13 cellular contexts compared by ENCODE assay signal in the genomic region with DNA sequence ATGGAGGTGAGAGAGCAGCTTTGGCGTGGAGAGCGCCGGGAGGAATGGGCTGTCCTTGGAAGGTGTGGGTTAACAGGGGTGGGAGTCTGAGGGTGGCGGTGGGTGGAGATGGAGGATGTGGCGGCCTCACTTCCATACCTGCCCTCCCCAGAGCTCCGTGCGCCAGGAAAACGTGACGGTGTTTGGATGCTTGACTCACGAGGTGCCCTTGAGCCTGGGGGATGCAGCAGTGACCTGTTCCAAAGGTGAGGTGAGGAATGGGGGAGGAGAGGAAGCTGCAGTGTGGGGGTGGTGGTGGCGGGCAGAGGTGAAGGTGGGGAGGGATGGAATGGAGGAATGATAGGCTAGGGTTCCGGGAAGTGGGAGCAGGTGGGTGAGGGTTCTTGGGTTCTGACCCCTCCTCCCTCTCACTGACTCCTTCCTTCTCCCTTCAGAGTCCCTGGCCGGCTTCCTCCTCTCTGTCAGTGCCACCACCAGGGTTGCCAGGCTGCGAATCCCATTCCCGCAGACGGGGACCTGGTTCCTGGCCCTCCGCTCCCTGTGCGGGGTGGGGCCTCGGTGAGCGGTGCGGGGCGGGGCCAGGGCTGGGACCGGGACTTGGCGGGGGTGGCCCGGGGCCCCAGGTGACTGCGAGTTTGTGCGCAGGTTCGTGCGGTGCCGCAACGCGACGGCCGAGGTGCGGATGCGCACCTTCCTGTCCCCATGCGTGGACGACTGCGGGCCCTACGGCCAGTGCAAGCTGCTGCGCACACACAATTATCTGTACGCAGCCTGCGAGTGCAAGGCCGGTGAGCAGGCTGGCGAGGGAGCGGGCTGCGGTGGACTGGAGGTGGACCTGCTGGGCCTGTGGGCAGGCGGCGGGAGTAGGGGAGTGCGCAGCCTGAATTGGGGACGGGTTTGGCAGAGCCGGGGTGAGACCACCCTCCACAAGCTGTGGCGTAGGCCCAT. TPM values are rescaled to one million over a fixed set of nuclear protein-coding genes. Genes with fewer than 3 reads are reported as not detected.
DNase-seq lines count a peak whose midpoint lies in the region; ATAC-seq and TF ChIP-seq lines count a peak whose summit lies in the region.
"Had no signal": no experiment of that assay in that cellular context is flagged by ENCODE, and none has a peak within 500 bp of the region (broad histone marks: within the 10 kb centered on the region; RNA-seq: fewer than 3 reads in every experiment).

No MANE protein-coding gene starts in this region.

- peaks cover 13 to 34% (median 22%) of the 10 kb centered on the region in 4 donors for H3K4me1 Mint-ChIP-seq in CD4-positive, alpha-beta memory T cell
- H3K4me1 Mint-ChIP-seq in activated B cell treated with CpG ODN at 0.5 μM for 24 hours: peaks cover 72% of the 10 kb centered on the region
- peaks cover 7% of the 10 kb centered on the region for H3K4me1 Mint-ChIP-seq in Caco-2 (ENCODE audit: low read depth, unreplicated experiment)

- no peak overlapping the region for H3K4me3 ChIP-seq in CD4-positive, alpha-beta memory T cell (ENCODE audit: low read length in 2 of 2)
- H3K4me3 ChIP-seq in iPS-11a (ENCODE audit: low read depth, low read length): peak overlapping the region; percentile 70
- H3K4me3 ChIP-seq in trophoblast cell (ENCODE audit: low read depth, low read length): peak overlapping the region; percentile 32
- H3K4me3 ChIP-seq in Caco-2 (ENCODE audit: low read depth, low read length): no peak overlapping the region

- H2BK12ac ChIP-seq in trophoblast cell (ENCODE audit: low read length): no peak overlapping the region

- H2AK5ac ChIP-seq in trophoblast cell (ENCODE audit: low read length): no peak overlapping the region

- peaks cover 21% of the 10 kb centered on the region for H3K4me1 ChIP-seq in CD4-positive, alpha-beta memory T cell (ENCODE audit: insufficient read depth, low read length)
- H3K4me1 ChIP-seq in trophoblast cell (ENCODE audit: control insufficient read depth in 1 of 2, insufficient read depth in 2 of 2, low read length in 2 of 2) (peaks cover 4 to 10% of the 10 kb centered on the region in 2 experiments), Caco-2 (peaks cover 4% of the 10 kb centered on the region; the same call in 1 of the 2 replicates)

- no CpG with 5 or more reads among the region's 53 CpGs for WGBS in trophoblast cell (ENCODE audit: extremely low coverage, insufficient coverage, insufficient read length)

- H3K4me3 Mint-ChIP-seq in CD4-positive, alpha-beta memory T cell: peak overlapping the region in 6 of 8 donors; percentile 19 to 51 (median 30)
- H3K4me3 Mint-ChIP-seq in activated B cell treated with CpG ODN at 0.5 μM for 24 hours (peak overlapping the region; percentile 46), Caco-2 (ENCODE audit: unreplicated experiment) (no peak overlapping the region)

- no peak overlapping the region for H4K12ac ChIP-seq in trophoblast cell (ENCODE audit: low read depth, low read length)

- no peak overlapping the region for H2AFZ ChIP-seq in trophoblast cell (ENCODE audit: insufficient read depth, low read length, poor library complexity)

- H2BK5ac ChIP-seq in trophoblast cell (ENCODE audit: low read depth, low read length, poor library complexity): no peak overlapping the region

- no peak overlapping the region for H2BK120ac ChIP-seq in trophoblast cell (ENCODE audit: insufficient read depth, low read length, poor library complexity)

- H4K91ac ChIP-seq in trophoblast cell (ENCODE audit: low read depth, low read length): no peak overlapping the region

- H4K8ac ChIP-seq in trophoblast cell (ENCODE audit: low read depth, low read length): no peak overlapping the region

- TF ChIP-seq CTCF in activated B cell treated with CpG ODN at 0.5 μM for 24 hours (IDR thresholded peaks at IDR 0.05) (no peak), Caco-2 (IDR thresholded peaks at IDR 0.05; ENCODE audit: insufficient read depth in 1 of 2, low read depth in 1 of 2, low read length in 1 of 2, severe bottlenecking in 1 of 2, unreplicated experiment in 1 of 2) (no peak), GM10266 (IDR thresholded peaks at IDR 0.05; ENCODE audit: control insufficient read depth, insufficient read depth, low read depth, missing control alignments) (no peak)

- H3K4ac ChIP-seq in trophoblast cell (ENCODE audit: low read depth, low read length): no peak overlapping the region

- ATAC-seq in activated B cell treated with CpG ODN at 0.5 μM for 24 hours (ENCODE audit: low read depth): no peak

- H3K27ac Mint-ChIP-seq in CD4-positive, alpha-beta memory T cell: peak overlapping the region; percentile 26 to 90 (median 76)
- H3K27ac Mint-ChIP-seq in activated B cell treated with CpG ODN at 0.5 μM for 24 hours: peak overlapping the region; percentile 28
- H3K27ac Mint-ChIP-seq in Caco-2 (ENCODE audit: unreplicated experiment): no peak overlapping the region

- H3K27me3 ChIP-seq in CD4-positive, alpha-beta memory T cell (ENCODE audit: insufficient read depth, low read length): no peaks in the 10 kb centered on the region
- H3K27me3 ChIP-seq in trophoblast cell (ENCODE audit: insufficient read depth, low read length): peaks cover 3% of the 10 kb centered on the region
- no peaks in the 10 kb centered on the region for H3K27me3 ChIP-seq in Caco-2 (replicated peaks; ENCODE audit: control insufficient read depth, insufficient read depth, low read length)

- no peaks in the 10 kb centered on the region for H3K79me2 ChIP-seq in trophoblast cell (ENCODE audit: control insufficient read depth, insufficient read depth, low read length, poor library complexity)

- H3K23ac ChIP-seq in trophoblast cell (ENCODE audit: low read length): no peak overlapping the region

- H3K36me3 ChIP-seq in CD4-positive, alpha-beta memory T cell (ENCODE audit: insufficient read depth, low read length): no peaks in the 10 kb centered on the region
- peaks cover 0 to 5% of the 10 kb centered on the region in 2 experiments for H3K36me3 ChIP-seq in trophoblast cell (ENCODE audit: control insufficient read depth in 1 of 2, insufficient read depth in 2 of 2, low read length in 2 of 2)
- H3K36me3 ChIP-seq in Caco-2 (ENCODE audit: control insufficient read depth, insufficient read depth, low read length): no peaks in the 10 kb centered on the region

- no peaks in the 10 kb centered on the region for H3K9me3 ChIP-seq in CD4-positive, alpha-beta memory T cell (ENCODE audit: control insufficient read depth in 1 of 2, low read length in 2 of 2)
- H3K9me3 ChIP-seq in trophoblast cell (ENCODE audit: insufficient read depth, low read depth, low read length) (peaks cover 2% of the 10 kb centered on the region), Caco-2 (no peaks in the 10 kb centered on the region)

- no peak overlapping the region for H3K18ac ChIP-seq in trophoblast cell (ENCODE audit: low read length)

- peaks cover 1 to 11% of the 10 kb centered on the region in 2 donors for H3K36me3 Mint-ChIP-seq in CD4-positive, alpha-beta memory T cell
- H3K36me3 Mint-ChIP-seq in activated B cell treated with CpG ODN at 0.5 μM for 24 hours (ENCODE audit: low read depth) (no peaks in the 10 kb centered on the region), Caco-2 (ENCODE audit: insufficient read depth, unreplicated experiment) (no peaks in the 10 kb centered on the region)

- POLR2A ChIA-PET in CD4-positive, alpha-beta memory T cell (lab: Charles Lee; ENCODE audit: partially characterized antibody): interaction anchor here (1.4 kb wide), 2 partner anchors 11 to 32 kb away, joined by 3 to 4 read pairs; partner anchors contain the start of gene HINT2
- POLR2A ChIA-PET in activated B cell treated with CpG ODN at 0.5 μM for 24 hours (lab: Charles Lee): interaction anchor here (1.5 to 1.7 kb wide), 2 partner anchors 18 to 32 kb away, joined by 6 to 18 read pairs; partner anchors contain the start of genes FAM221B and HINT2
- POLR2A ChIA-PET in HEK293T (lab: Yijun Ruan, JAX): interaction anchor here (1.0 kb wide), 1 partner anchor 32 kb away, joined by 3 read pairs; no protein-coding TSS in a partner anchor
- POLR2A ChIA-PET in Caco-2 (lab: Charles Lee): no interaction called here

- CTCF ChIA-PET in CD4-positive, alpha-beta memory T cell (lab: Charles Lee; ENCODE audit: partially characterized antibody): interaction anchor here (1.3 to 2.0 kb wide), 3 partner anchors 20 to 36 kb away, joined by 4 to 10 read pairs (median 4); partner anchors contain the start of gene HINT2
- CTCF ChIA-PET in activated B cell treated with CpG ODN at 0.5 μM for 24 hours (lab: Charles Lee) (interaction anchor here (2.5 to 3.4 kb wide), 3 partner anchors 20 to 56 kb away, joined by 9 to 17 read pairs (median 12); no protein-coding TSS in a partner anchor), HEK293T (lab: Yijun Ruan, JAX) (interaction anchor here (0.7 kb wide), 1 partner anchor 11 kb away, joined by 4 read pairs; no protein-coding TSS in a partner anchor), Caco-2 (lab: Charles Lee) (no interaction called here)

- DNase-seq in CD4-positive, alpha-beta memory T cell: no peak
- DNase-seq in activated B cell treated with CpG ODN at 0.5 μM for 24 hours: no peak
- DNase-seq in trophoblast cell: peak in 1 of 2 donors; percentile 26
- no peak for DNase-seq in HEK293T (ENCODE audit: extremely low spot score)
- DNase-seq in erythroblast (lab: John Stamatoyannopoulos, UW): no peak
- no peak for DNase-seq in Caco-2
- no peak for DNase-seq in GM10266 (ENCODE audit: extremely low spot score)
- DNase-seq: NCI-H1092; NK-92 treated with Interleukin-12 subunit alpha and Interleukin-12 subunit beta, amount 100 ng/mL, for 24 hours had no signal

- BruUV-seq in Caco-2 (replicated peaks; lab: Mats Ljungman, UMichigan): no TSS peak

- H3K9me3 Mint-ChIP-seq in CD4-positive, alpha-beta memory T cell: no peaks in the 10 kb centered on the region
- H3K9me3 Mint-ChIP-seq in activated B cell treated with CpG ODN at 0.5 μM for 24 hours (no peaks in the 10 kb centered on the region), Caco-2 (ENCODE audit: unreplicated experiment) (no peaks in the 10 kb centered on the region)

- H3K14ac ChIP-seq in trophoblast cell (ENCODE audit: low read length): no peak overlapping the region

- H3K9ac ChIP-seq in trophoblast cell (ENCODE audit: low read length): no peak overlapping the region

- H3K27me3 Mint-ChIP-seq in CD4-positive, alpha-beta memory T cell: no peaks in the 10 kb centered on the region
- H3K27me3 Mint-ChIP-seq in activated B cell treated with CpG ODN at 0.5 μM for 24 hours (no peaks in the 10 kb centered on the region), Caco-2 (ENCODE audit: insufficient read depth, unreplicated experiment) (no peaks in the 10 kb centered on the region)

- H3K4me2 ChIP-seq in trophoblast cell (ENCODE audit: low read length): peak overlapping the region; percentile 56

- TF ChIP-seq POLR2A in erythroblast (IDR thresholded peaks at IDR 0.05; ENCODE audit: low read length): no peak

- intact Hi-C loops in CD4-positive, alpha-beta memory T cell (cut with micrococcal nuclease): no loop called here
- intact Hi-C loops in activated B cell treated with CpG ODN at 0.5 μM for 24 hours (cut with micrococcal nuclease) (loop anchor here (1.0 to 5.0 kb wide), 3 partner anchors 17 to 36 kb away; partner anchors contain the start of genes HINT2 and TMEM8B), Caco-2 (cut with micrococcal nuclease; ENCODE audit: unreplicated experiment) (no loop called here)

- no peaks in the 10 kb centered on the region for H3K79me1 ChIP-seq in trophoblast cell (ENCODE audit: low read length)

- peak overlapping the region; percentile 1 for H3K27ac ChIP-seq in CD4-positive, alpha-beta memory T cell (ENCODE audit: low read depth, low read length)
- H3K27ac ChIP-seq in trophoblast cell (ENCODE audit: low read depth, low read length): no peak overlapping the region
- H3K27ac ChIP-seq: HL-60 had no signal

RNA-seq across cellular contexts. Expression of gene TMEM8B, which starts 17.1 kb away (rescaled TPM):
- total RNA-seq in CD4-positive, alpha-beta memory T cell: 10 to 100 TPM in 1 of 2 experiments, 1 to 10 TPM in 1; 7.4 to 10.5 TPM
- 1 to 10 TPM; 2.0 to 2.4 TPM for polyA plus RNA-seq in CD4-positive, alpha-beta memory T cell
- 5.0 and 8.0 TPM in 2 replicates for total RNA-seq in activated B cell treated with CpG ODN at 0.5 μM for 24 hours
- 8.6 and 8.7 TPM in 2 replicates for polyA plus RNA-seq in trophoblast cell (2013)
- total RNA-seq in Caco-2 (2022): 4.8 and 4.9 TPM in 2 replicates

RNA-seq across cellular contexts. Expression of gene FAM221B, which starts 17.6 kb away (rescaled TPM):
- not detected for total RNA-seq in CD4-positive, alpha-beta memory T cell
- polyA plus RNA-seq in CD4-positive, alpha-beta memory T cell: not detected
- total RNA-seq in activated B cell treated with CpG ODN at 0.5 μM for 24 hours (not detected in 2 replicates), Caco-2 (2022) (not detected in 2 replicates)
- not detected in 2 replicates for polyA plus RNA-seq in trophoblast cell (2013)
- total RNA-seq: T-helper 2 cell treated with Interferon-gamma antibody and Interleukin-4, amounts not matched to agents 100 ng/mL and 5 ng/mL, for 36 hours had no signal
- polyA plus RNA-seq: BJ had no signal

RNA-seq across cellular contexts. Expression of gene OR13J1, which starts 24.1 kb away (rescaled TPM):
- total RNA-seq in CD4-positive, alpha-beta memory T cell: not detected
- not detected for polyA plus RNA-seq in CD4-positive, alpha-beta memory T cell
- total RNA-seq in activated B cell treated with CpG ODN at 0.5 μM for 24 hours (not detected in 2 replicates), Caco-2 (2022) (not detected in 2 replicates)
- not detected in 2 replicates for polyA plus RNA-seq in trophoblast cell (2013)
- total RNA-seq: T-helper 2 cell treated with Interferon-gamma antibody and Interleukin-4, amounts not matched to agents 100 ng/mL and 5 ng/mL, for 36 hours had no signal
- polyA plus RNA-seq: BJ had no signal

RNA-seq across cellular contexts. Expression of gene HINT2, which starts 31.3 kb away (rescaled TPM):
- 10 to 100 TPM; 22.9 to 30.2 TPM for total RNA-seq in CD4-positive, alpha-beta memory T cell
- 100 to 1,000 TPM in 1 of 2 donors, 10 to 100 TPM in 1; 75.4 to 111 TPM for polyA plus RNA-seq in CD4-positive, alpha-beta memory T cell
- total RNA-seq in activated B cell treated with CpG ODN at 0.5 μM for 24 hours (27.9 and 34.0 TPM in 2 replicates), Caco-2 (2022) (88.0 and 110 TPM in 2 replicates)
- 25.1 and 29.8 TPM in 2 replicates for polyA plus RNA-seq in trophoblast cell (2013)

RNA-seq across cellular contexts. Expression of gene SPAG8, which starts 34.0 kb away (rescaled TPM):
- 1 to 10 TPM; 5.6 to 5.7 TPM for total RNA-seq in CD4-positive, alpha-beta memory T cell
- 1 to 10 TPM; 1.0 to 1.7 TPM for polyA plus RNA-seq in CD4-positive, alpha-beta memory T cell
- total RNA-seq in activated B cell treated with CpG ODN at 0.5 μM for 24 hours: 1.8 and 4.0 TPM in 2 replicates
- polyA plus RNA-seq in trophoblast cell (2013): 0.16 and 0.18 TPM in 2 replicates
- total RNA-seq in Caco-2 (2022): 0.19 and 0.29 TPM in 2 replicates

Comparison
In these comparisons a context has a peak if more than half of its experiments do, and no peak if none do; other contexts are left out.
1. H3K4me3 ChIP-seq: peak in iPS-11a (single experiment) and trophoblast cell (single experiment); none in CD4-positive, alpha-beta memory T cell (0 of 2) and Caco-2 (single experiment).